10 cellular contexts compared by ENCODE assay signal in the genomic region with DNA sequence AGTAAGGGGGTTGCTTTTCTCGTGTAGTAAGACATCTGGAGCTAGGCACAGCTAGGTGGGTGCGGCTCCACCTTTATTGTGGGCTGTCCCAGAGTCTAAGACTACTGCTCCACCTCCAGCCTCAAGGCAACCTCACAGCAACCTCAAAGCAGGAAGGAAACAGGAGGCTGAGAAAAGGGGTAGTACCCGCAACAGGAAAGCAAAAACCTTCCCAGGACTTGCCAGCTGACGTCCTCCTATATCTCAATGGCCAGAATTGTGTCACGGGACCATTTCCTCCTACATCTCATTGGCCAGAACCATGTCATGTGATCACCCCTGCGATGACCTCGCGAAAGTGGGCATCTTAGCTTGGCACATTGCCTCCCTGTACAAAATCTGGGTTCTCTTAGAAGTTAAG. TPM values are rescaled to one million over a fixed set of nuclear protein-coding genes. Genes with fewer than 3 reads are reported as not detected.
DNase-seq lines count a peak whose midpoint lies in the region; ATAC-seq and TF ChIP-seq lines count a peak whose summit lies in the region.
"Had no signal": no experiment of that assay in that cellular context is flagged by ENCODE, and none has a peak within 500 bp of the region (broad histone marks: within the 10 kb centered on the region; RNA-seq: fewer than 3 reads in every experiment).

No MANE protein-coding gene starts in this region.

- TF ChIP-seq POLR2A in spleen (IDR thresholded peaks at IDR 0.05), result no peak

- H3K36me3 Mint-ChIP-seq in T-helper 17 cell (ENCODE audit: low read depth), result no peaks in the 10 kb centered on the region
- H3K36me3 Mint-ChIP-seq in activated T-helper 2 cell treated with anti-CD3 and anti-CD28 coated beads, Interferon-gamma antibody, Interleukin-2, Interleukin-4, amounts not matched to agents 10 μg/mL and 5 μg/mL and 100 μg/mL, durations not matched to agents 14 hours and 24 hours and 36 hours (ENCODE audit: low read depth), result peaks cover 3% of the 10 kb centered on the region

- H3K27me3 Mint-ChIP-seq in T-helper 17 cell, result no peaks in the 10 kb centered on the region
- H3K27me3 Mint-ChIP-seq in activated T-helper 2 cell treated with anti-CD3 and anti-CD28 coated beads, Interferon-gamma antibody, Interleukin-2, Interleukin-4, amounts not matched to agents 10 μg/mL and 5 μg/mL and 100 μg/mL, durations not matched to agents 14 hours and 24 hours and 36 hours (ENCODE audit: low read depth), result no peaks in the 10 kb centered on the region

- no peak for TF ChIP-seq CTCF in spleen (IDR thresholded peaks at IDR 0.05 in 8 of 11, conservative IDR thresholded peaks at IDR 0.05 in 3 of 11)

- H3K9me3 Mint-ChIP-seq in activated T-helper 2 cell treated with anti-CD3 and anti-CD28 coated beads, Interferon-gamma antibody, Interleukin-2, Interleukin-4, amounts not matched to agents 10 μg/mL and 5 μg/mL and 100 μg/mL, durations not matched to agents 14 hours and 24 hours and 36 hours, result peaks cover 8% of the 10 kb centered on the region

- peak overlapping the region; percentile 8 for H3K4me3 Mint-ChIP-seq in T-helper 17 cell
- H3K4me3 Mint-ChIP-seq in activated T-helper 2 cell treated with anti-CD3 and anti-CD28 coated beads, Interferon-gamma antibody, Interleukin-2, Interleukin-4, amounts not matched to agents 10 μg/mL and 5 μg/mL and 100 μg/mL, durations not matched to agents 14 hours and 24 hours and 36 hours (ENCODE audit: low read depth), result peak overlapping the region; percentile 17

- DNase-seq in KBM-7, result peak; percentile 91
- peak in 2 of 3 donors; percentile 15 to 36 for DNase-seq in T-helper 17 cell
- peak; percentile 51 for DNase-seq in activated T-helper 2 cell treated with anti-CD3 and anti-CD28 coated beads, Interferon-gamma antibody, Interleukin-2, Interleukin-4, amounts not matched to agents 10 μg/mL and 5 μg/mL and 100 μg/mL, durations not matched to agents 14 hours and 24 hours and 36 hours (ENCODE audit: low spot score)
- no peak for DNase-seq in spleen
- DNase-seq in C1 segment of cervical spinal cord (lab: John Stamatoyannopoulos, UW), result no peak
- no peak for DNase-seq in NCI-H2081 treated with DMSO at 0.1 percent for 48 hours (lab: John Stamatoyannopoulos, UW)
- DNase-seq: anterior cingulate cortex, substantia nigra had no signal

- H3K9me3 ChIP-seq in T-helper 17 cell (ENCODE audit: control insufficient read depth, low read length, poor library complexity, severe bottlenecking), result no peaks in the 10 kb centered on the region
- no peaks in the 10 kb centered on the region for H3K9me3 ChIP-seq in spleen

- peak overlapping the region in 6 of 8 donors; percentile 3 to 72 (median 58) for H3K27ac ChIP-seq in spleen

- peak overlapping the region; percentile 60 for H3K27ac Mint-ChIP-seq in T-helper 17 cell
- peak overlapping the region; percentile 55 for H3K27ac Mint-ChIP-seq in activated T-helper 2 cell treated with anti-CD3 and anti-CD28 coated beads, Interferon-gamma antibody, Interleukin-2, Interleukin-4, amounts not matched to agents 10 μg/mL and 5 μg/mL and 100 μg/mL, durations not matched to agents 14 hours and 24 hours and 36 hours

- no peaks in the 10 kb centered on the region for H3K36me3 ChIP-seq in spleen

- in situ Hi-C loops in KBM-7 (cut with MboI; ENCODE audit: low pct_unique_long_range_greater_than_20kb, low sequenced_read_pairs), result no loop called here

- H3K4me3 ChIP-seq in spleen, result peak overlapping the region in 1 of 8 donors; percentile 33

- H3K4me1 ChIP-seq in spleen, result peaks cover 4 to 33% (median 11%) of the 10 kb centered on the region in 6 donors

- intact Hi-C loops in activated T-helper 2 cell treated with anti-CD3 and anti-CD28 coated beads, Interferon-gamma antibody, Interleukin-2, Interleukin-4, amounts not matched to agents 10 μg/mL and 5 μg/mL and 100 μg/mL, durations not matched to agents 14 hours and 24 hours and 36 hours (cut with micrococcal nuclease), result no loop called here
- intact Hi-C loops in spleen (cut with DNase I; ENCODE audit: low total_unique reads), result no loop called here

- WGBS in spleen, 5 donors, result 32 to 60% (median 38%) methylated on average over 7 to 8 of the region's 8 CpGs

- H3K4me1 Mint-ChIP-seq in T-helper 17 cell, result peaks cover 25% of the 10 kb centered on the region
- peaks cover 31% of the 10 kb centered on the region for H3K4me1 Mint-ChIP-seq in activated T-helper 2 cell treated with anti-CD3 and anti-CD28 coated beads, Interferon-gamma antibody, Interleukin-2, Interleukin-4, amounts not matched to agents 10 μg/mL and 5 μg/mL and 100 μg/mL, durations not matched to agents 14 hours and 24 hours and 36 hours (ENCODE audit: low read depth)

- ATAC-seq in T-helper 17 cell (peak; percentile 82), HG03342 (IDR thresholded peaks at IDR 0.05; ENCODE audit: unreplicated experiment) (no peak), GM19452 (IDR thresholded peaks at IDR 0.05; ENCODE audit: unreplicated experiment) (no peak)

- peaks cover 0 to 13% (median 0%) of the 10 kb centered on the region in 7 donors for H3K27me3 ChIP-seq in spleen (replicated peaks in 1 of 7)

RNA-seq across cellular contexts. Expression of a gene that starts 4.3 kb away (rescaled TPM):
- 1 to 10 TPM; 2.3 to 4.5 TPM for total RNA-seq in T-helper 17 cell
- 7.7 and 9.6 TPM in 2 replicates for total RNA-seq in activated T-helper 2 cell treated with anti-CD3 and anti-CD28 coated beads, Interferon-gamma antibody, Interleukin-2, Interleukin-4, amounts not matched to agents 10 μg/mL and 5 μg/mL and 100 μg/mL, durations not matched to agents 14 hours and 24 hours and 36 hours
- 10 to 100 TPM; 21.2 to 52.2 (median 28.7) TPM for total RNA-seq in spleen
- 10 to 100 TPM; 17.1 to 21.9 (median 17.6) TPM for polyA plus RNA-seq in spleen

Comparison
In these comparisons a context has a peak if more than half of its experiments do, and no peak if none do; other contexts are left out.
1. DNase-seq: peak in KBM-7 (single experiment), T-helper 17 cell (2 of 3) and activated T-helper 2 cell treated with anti-CD3 and anti-CD28 coated beads, Interferon-gamma antibody, Interleukin-2, Interleukin-4, amounts not matched to agents 10 μg/mL and 5 μg/mL and 100 μg/mL, durations not matched to agents 14 hours and 24 hours and 36 hours (single experiment); none in spleen (single experiment), C1 segment of cervical spinal cord (0 of 14) and NCI-H2081 treated with DMSO at 0.1 percent for 48 hours (single experiment).